8 cellular contexts compared by ENCODE assay signal in the genomic region with DNA sequence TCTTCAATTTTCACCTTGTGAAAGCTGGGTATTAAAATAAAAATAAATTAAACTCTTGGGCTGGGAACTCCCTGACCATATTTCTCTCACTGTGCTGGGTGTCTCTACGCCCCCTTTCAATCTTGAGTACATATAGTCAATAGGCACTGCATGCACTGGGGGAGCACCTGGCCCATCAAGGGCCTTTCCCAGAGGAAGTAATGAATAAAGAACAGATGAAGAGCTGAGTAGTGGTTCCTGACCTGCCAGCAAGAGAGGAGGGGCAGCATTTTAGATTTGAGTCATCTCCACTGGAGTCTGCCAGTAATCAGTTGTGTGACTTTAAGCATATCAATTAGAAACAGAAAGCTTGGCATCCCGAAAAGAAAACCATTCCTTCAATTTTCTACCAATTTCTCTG. TPM values are rescaled to one million over a fixed set of nuclear protein-coding genes. Genes with fewer than 3 reads are reported as not detected.
DNase-seq lines count a peak whose midpoint lies in the region; ATAC-seq and TF ChIP-seq lines count a peak whose summit lies in the region.

No MANE protein-coding gene starts in this region.

- CTCF ChIA-PET in CD4-positive, alpha-beta memory T cell (lab: Charles Lee; ENCODE audit: partially characterized antibody): no interaction called here

- TF ChIP-seq POLR2A in GM18505 (IDR thresholded peaks at IDR 0.05; ENCODE audit: borderline replicate concordance, extremely low read depth, insufficient read depth, insufficient read length) (no peak), testis (IDR thresholded peaks at IDR 0.05) (no peak)

- POLR2A ChIA-PET in CD4-positive, alpha-beta memory T cell (lab: Charles Lee; ENCODE audit: partially characterized antibody): no interaction called here

- peaks cover 33 to 67% (median 44%) of the 10 kb centered on the region in 4 donors for H3K4me1 Mint-ChIP-seq in CD4-positive, alpha-beta memory T cell

- H3K4me3 ChIP-seq in iPS-18a (ENCODE audit: low read length) (peak overlapping the region; percentile 34), testis (no peak overlapping the region)
- H3K4me3 ChIP-seq in CD4-positive, alpha-beta memory T cell (ENCODE audit: low read length in 2 of 2): no peak overlapping the region

- no peaks in the 10 kb centered on the region for H3K9me3 Mint-ChIP-seq in CD4-positive, alpha-beta memory T cell

- WGBS in testis, 2 donors: 80 to 92% methylated on average over 2 of the region's 2 CpGs

- H3K27ac Mint-ChIP-seq in CD4-positive, alpha-beta memory T cell: peak overlapping the region in 1 of 7 donors; percentile 56

- H3K27me3 Mint-ChIP-seq in CD4-positive, alpha-beta memory T cell: no peaks in the 10 kb centered on the region

- intact Hi-C loops in testis (cut with DNase I; ENCODE audit: low total_unique reads) (no loop called here), posterior cingulate gyrus (cut with DNase I) (no loop called here)
- intact Hi-C loops in CD4-positive, alpha-beta memory T cell (cut with micrococcal nuclease): no loop called here

- no peaks in the 10 kb centered on the region for H3K36me3 ChIP-seq in iPS-18a (ENCODE audit: control insufficient read depth, low read depth, low read length)
- H3K36me3 ChIP-seq in testis (ENCODE audit: low read depth, missing control alignments): no peaks in the 10 kb centered on the region
- H3K36me3 ChIP-seq in CD4-positive, alpha-beta memory T cell (ENCODE audit: insufficient read depth, low read length): no peaks in the 10 kb centered on the region

- H3K27ac ChIP-seq in iPS-18a (ENCODE audit: low read length) (peak overlapping the region; percentile 59), testis (no peak overlapping the region)
- H3K27ac ChIP-seq in CD4-positive, alpha-beta memory T cell (ENCODE audit: low read depth, low read length): no peak overlapping the region

- no peak for TF ChIP-seq CTCF in testis (IDR thresholded peaks at IDR 0.05)

- H3K27me3 ChIP-seq in iPS-18a (ENCODE audit: control insufficient read depth, insufficient read depth, low read length) (no peaks in the 10 kb centered on the region), testis (no peaks in the 10 kb centered on the region)
- H3K27me3 ChIP-seq in CD4-positive, alpha-beta memory T cell (ENCODE audit: insufficient read depth, low read length): no peaks in the 10 kb centered on the region

- peak overlapping the region in 2 of 8 donors; percentile 24 to 47 for H3K4me3 Mint-ChIP-seq in CD4-positive, alpha-beta memory T cell

- no peak overlapping the region for H3K9ac ChIP-seq in iPS-18a (ENCODE audit: low read length)

- peaks cover 0 to 7% of the 10 kb centered on the region in 2 donors for H3K36me3 Mint-ChIP-seq in CD4-positive, alpha-beta memory T cell

- DNase-seq in LHCN-M2 (ENCODE audit: low read depth): peak; percentile 65
- DNase-seq in testis: no peak
- DNase-seq in CD4-positive, alpha-beta memory T cell: no peak
- DNase-seq in posterior cingulate gyrus: no peak
- DNase-seq in mucosa of gallbladder (ENCODE audit: low spot score): no peak

- ATAC-seq in GM18505 (IDR thresholded peaks at IDR 0.05; ENCODE audit: unreplicated experiment) (peak; percentile 75), GM21717 (IDR thresholded peaks at IDR 0.05; ENCODE audit: unreplicated experiment) (peak; percentile 81)

- H3K4me1 ChIP-seq in iPS-18a (ENCODE audit: control insufficient read depth, low read depth, low read length): peaks cover 16% of the 10 kb centered on the region
- peaks cover under 1% of the 10 kb centered on the region for H3K4me1 ChIP-seq in testis
- peaks cover 18% of the 10 kb centered on the region for H3K4me1 ChIP-seq in CD4-positive, alpha-beta memory T cell (ENCODE audit: insufficient read depth, low read length)

- no peaks in the 10 kb centered on the region for H3K9me3 ChIP-seq in iPS-18a (ENCODE audit: control insufficient read depth, low read depth, low read length)
- H3K9me3 ChIP-seq in testis: no peaks in the 10 kb centered on the region
- no peaks in the 10 kb centered on the region for H3K9me3 ChIP-seq in CD4-positive, alpha-beta memory T cell (ENCODE audit: control insufficient read depth in 1 of 2, low read length in 2 of 2)

RNA-seq across cellular contexts. Expression of a gene that starts 6.2 kb away (rescaled TPM):
- total RNA-seq in LHCN-M2 (2014; rRNA removed) (146 and 148 TPM in 2 replicates), testis (100 to 1,000 TPM; 112 to 115 TPM), mucosa of gallbladder (63.4 TPM)
- polyA plus RNA-seq in LHCN-M2 (2012): 96.6 TPM
- polyA plus RNA-seq in testis (ENCODE audit: insufficient read depth, low read depth, low replicate concordance): 135 TPM
- 10 to 100 TPM; 51.6 to 55.6 TPM for total RNA-seq in CD4-positive, alpha-beta memory T cell
- polyA plus RNA-seq in CD4-positive, alpha-beta memory T cell: 10 to 100 TPM; 56.1 to 59.1 TPM

RNA-seq across cellular contexts. Expression of a gene that starts 46.4 kb away (rescaled TPM):
- total RNA-seq in LHCN-M2 (2014; rRNA removed): 38.1 and 44.4 TPM in 2 replicates
- 22.1 TPM for polyA plus RNA-seq in LHCN-M2 (2012)
- total RNA-seq in testis: 10 to 100 TPM; 48.0 to 56.1 TPM
- 21.0 TPM for polyA plus RNA-seq in testis (ENCODE audit: insufficient read depth, low read depth, low replicate concordance)
- total RNA-seq in CD4-positive, alpha-beta memory T cell: 10 to 100 TPM; 16.1 to 17.0 TPM
- polyA plus RNA-seq in CD4-positive, alpha-beta memory T cell: 1 to 10 TPM; 2.2 to 4.7 TPM
- 57.7 TPM for total RNA-seq in mucosa of gallbladder
